In the genomic region with DNA sequence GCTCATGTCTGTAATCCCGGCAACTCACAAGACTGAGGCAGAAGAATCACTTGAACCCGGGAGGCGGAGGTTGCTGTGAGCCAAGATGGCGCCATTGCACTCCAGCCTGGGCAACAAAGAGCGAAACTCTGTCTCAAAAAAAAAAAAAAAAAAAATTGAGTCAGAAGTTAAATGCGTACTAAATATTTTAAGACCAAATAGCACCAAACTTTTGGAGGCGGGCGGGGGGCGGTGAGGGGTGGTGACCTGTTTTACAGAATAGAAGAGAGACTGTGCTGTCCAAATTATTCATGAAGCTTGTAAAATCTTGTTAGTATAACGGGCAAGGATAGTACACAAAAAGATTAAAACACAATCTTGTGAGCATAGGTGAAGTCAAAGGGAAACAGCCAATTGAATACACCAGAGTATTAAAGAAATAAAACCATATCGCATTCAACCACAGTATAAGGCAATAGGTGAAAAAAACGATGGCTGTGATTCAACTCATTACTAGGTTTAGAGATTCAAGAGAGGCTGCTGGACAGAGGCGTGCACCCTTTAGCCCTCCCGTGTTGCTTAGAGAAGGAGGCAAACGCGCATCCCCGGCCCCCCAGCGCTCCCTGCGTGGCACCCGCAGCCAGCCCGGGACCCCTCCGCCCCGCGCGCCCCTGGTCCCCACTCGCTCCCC, we compare ENCODE assay signal across 8 cellular contexts. TPM values are rescaled to one million over a fixed set of nuclear protein-coding genes. Genes with fewer than 3 reads are reported as not detected.
DNase-seq lines count a peak whose midpoint lies in the region; ATAC-seq and TF ChIP-seq lines count a peak whose summit lies in the region.

No MANE protein-coding gene starts in this region.

- no peaks in the 10 kb centered on the region for H3K27me3 ChIP-seq in gastrocnemius medialis

- H3K4me1 ChIP-seq in gastrocnemius medialis = peaks cover 9 to 10% of the 10 kb centered on the region in 2 donors

- ATAC-seq in left cardiac atrium (peak; percentile 20 to 24), gastrocnemius medialis (peak; percentile 1 to 28), GM19467 (IDR thresholded peaks at IDR 0.05; ENCODE audit: unreplicated experiment) (no peak)

- H3K36me3 ChIP-seq in gastrocnemius medialis = peaks cover 0 to 71% of the 10 kb centered on the region in 2 donors

- no peaks in the 10 kb centered on the region for H3K27me3 Mint-ChIP-seq in activated T-helper 1 cell treated with anti-CD3 and anti-CD28 coated beads, Interleukin-12 subunit alpha, Interleukin-12 subunit beta, Interleukin-2, Interleukin-4 antibody, amounts not matched to agents 30 ng/mL and 10 ng/mL and 1 ng/mL, durations not matched to agents 14 hours and 24 hours and 36 hours (ENCODE audit: insufficient read depth)

- intact Hi-C loops in activated T-helper 1 cell treated with anti-CD3 and anti-CD28 coated beads, Interleukin-12 subunit alpha, Interleukin-12 subunit beta, Interleukin-2, Interleukin-4 antibody, amounts not matched to agents 30 ng/mL and 10 ng/mL and 1 ng/mL, durations not matched to agents 14 hours and 24 hours and 36 hours (cut with micrococcal nuclease) = loop anchor here (1.0 to 2.0 kb wide), 10 partner anchors 49 to 369 kb away; a partner anchor contains a TSS
- intact Hi-C loops in left cardiac atrium (cut with DNase I) = loop anchor here in 1 of 2 donors (2.0 kb wide), 1 partner anchor 49 kb away; a partner anchor contains a TSS
- intact Hi-C loops in gastrocnemius medialis (cut with DNase I; ENCODE audit: low total_unique reads) = loop anchor here (1.0 to 2.0 kb wide), 7 partner anchors 49 to 369 kb away; a partner anchor contains a TSS

- peak overlapping the region; percentile 74 to 98 (median 91) for H3K4me3 ChIP-seq in gastrocnemius medialis

- peak overlapping the region; percentile 88 to 98 (median 95) for H3K27ac ChIP-seq in gastrocnemius medialis

- TF ChIP-seq CTCF in gastrocnemius medialis (IDR thresholded peaks at IDR 0.05 in 4 of 5, conservative IDR thresholded peaks at IDR 0.05 in 1 of 5) (no peak), GM13976 (IDR thresholded peaks at IDR 0.05; ENCODE audit: borderline replicate concordance, control extremely low read depth, extremely low read depth, insufficient read depth, missing control alignments) (no peak)

- in situ Hi-C loops in gastrocnemius medialis (cut with MboI; ENCODE audit: low sequenced_read_pairs in 4 of 4) (loop anchor here in 2 of 4 donors (5.0 kb wide), 1 partner anchor 47 kb away; a partner anchor contains a TSS), GM13976 (cut with MboI; ENCODE audit: low sequenced_read_pairs, unreplicated experiment) (no loop called here), KBM-7 (cut with MboI; ENCODE audit: low pct_unique_long_range_greater_than_20kb, low sequenced_read_pairs) (no loop called here)

- peaks cover 64% of the 10 kb centered on the region for H3K9me3 Mint-ChIP-seq in activated T-helper 1 cell treated with anti-CD3 and anti-CD28 coated beads, Interleukin-12 subunit alpha, Interleukin-12 subunit beta, Interleukin-2, Interleukin-4 antibody, amounts not matched to agents 30 ng/mL and 10 ng/mL and 1 ng/mL, durations not matched to agents 14 hours and 24 hours and 36 hours

- peaks cover 0 to 61% (median 29%) of the 10 kb centered on the region in 3 donors for H3K9me3 ChIP-seq in gastrocnemius medialis

- H3K27ac Mint-ChIP-seq in activated T-helper 1 cell treated with anti-CD3 and anti-CD28 coated beads, Interleukin-12 subunit alpha, Interleukin-12 subunit beta, Interleukin-2, Interleukin-4 antibody, amounts not matched to agents 30 ng/mL and 10 ng/mL and 1 ng/mL, durations not matched to agents 14 hours and 24 hours and 36 hours = peak overlapping the region; percentile 98

- peak overlapping the region; percentile 94 for H3K4me3 Mint-ChIP-seq in activated T-helper 1 cell treated with anti-CD3 and anti-CD28 coated beads, Interleukin-12 subunit alpha, Interleukin-12 subunit beta, Interleukin-2, Interleukin-4 antibody, amounts not matched to agents 30 ng/mL and 10 ng/mL and 1 ng/mL, durations not matched to agents 14 hours and 24 hours and 36 hours

- no peak for TF ChIP-seq POLR2A in gastrocnemius medialis (IDR thresholded peaks at IDR 0.05)

- peaks cover 21% of the 10 kb centered on the region for H3K4me1 Mint-ChIP-seq in activated T-helper 1 cell treated with anti-CD3 and anti-CD28 coated beads, Interleukin-12 subunit alpha, Interleukin-12 subunit beta, Interleukin-2, Interleukin-4 antibody, amounts not matched to agents 30 ng/mL and 10 ng/mL and 1 ng/mL, durations not matched to agents 14 hours and 24 hours and 36 hours (ENCODE audit: low read depth)

- peak; percentile 58 for DNase-seq in ELR (ENCODE audit: low read depth)
- DNase-seq in HT1080 (ENCODE audit: low read depth) = peak; percentile 2
- no peak for DNase-seq in activated T-helper 1 cell treated with anti-CD3 and anti-CD28 coated beads, Interleukin-12 subunit alpha, Interleukin-12 subunit beta, Interleukin-2, Interleukin-4 antibody, amounts not matched to agents 30 ng/mL and 10 ng/mL and 1 ng/mL, durations not matched to agents 14 hours and 24 hours and 36 hours (ENCODE audit: low spot score)
- no peak for DNase-seq in left cardiac atrium
- peak in 1 of 2 donors; percentile 1 for DNase-seq in gastrocnemius medialis
- no peak for DNase-seq in GM13976 (ENCODE audit: low spot score)
- DNase-seq in KBM-7 = no peak

- H3K36me3 Mint-ChIP-seq in activated T-helper 1 cell treated with anti-CD3 and anti-CD28 coated beads, Interleukin-12 subunit alpha, Interleukin-12 subunit beta, Interleukin-2, Interleukin-4 antibody, amounts not matched to agents 30 ng/mL and 10 ng/mL and 1 ng/mL, durations not matched to agents 14 hours and 24 hours and 36 hours (ENCODE audit: low read depth) = peaks cover 38% of the 10 kb centered on the region

RNA-seq across cellular contexts. Expression of a gene that starts 0.6 kb away (rescaled TPM):
- 0.30 and 0.37 TPM in 2 replicates for total RNA-seq in HT1080 (2014; rRNA removed; shearing (Covaris generic))
- polyA plus RNA-seq in HT1080 (2015; cell fraction: cytosol; rRNA removed) = 0.19 and 0.20 TPM in 2 replicates
- polyA plus RNA-seq in HT1080 (2015; cell fraction: nucleus; rRNA removed) = 1.3 TPM in 2 replicates
- total RNA-seq in activated T-helper 1 cell treated with anti-CD3 and anti-CD28 coated beads, Interleukin-12 subunit alpha, Interleukin-12 subunit beta, Interleukin-2, Interleukin-4 antibody, amounts not matched to agents 30 ng/mL and 10 ng/mL and 1 ng/mL, durations not matched to agents 14 hours and 24 hours and 36 hours = 2.3 and 2.4 TPM in 2 replicates
- total RNA-seq in left cardiac atrium (1 to 10 TPM; 1.2 to 1.3 TPM), gastrocnemius medialis (1 to 10 TPM in 1 of 4 donors, under 1 TPM in 3; 0.19 to 1.5 (median 0.51) TPM)

RNA-seq across cellular contexts. Expression of a gene that starts 0.9 kb away (rescaled TPM):
- total RNA-seq in HT1080 (2014; rRNA removed; shearing (Covaris generic)) = 0.50 and 0.59 TPM in 2 replicates
- 0.26 and 0.63 TPM in 2 replicates for polyA plus RNA-seq in HT1080 (2015; cell fraction: cytosol; rRNA removed)
- polyA plus RNA-seq in HT1080 (2015; cell fraction: nucleus; rRNA removed) = 2.2 and 2.4 TPM in 2 replicates
- total RNA-seq in activated T-helper 1 cell treated with anti-CD3 and anti-CD28 coated beads, Interleukin-12 subunit alpha, Interleukin-12 subunit beta, Interleukin-2, Interleukin-4 antibody, amounts not matched to agents 30 ng/mL and 10 ng/mL and 1 ng/mL, durations not matched to agents 14 hours and 24 hours and 36 hours = 5.1 and 6.4 TPM in 2 replicates
- total RNA-seq in left cardiac atrium (10 to 100 TPM in 1 of 2 donors, 1 to 10 TPM in 1; 5.8 to 10.2 TPM), gastrocnemius medialis (1 to 10 TPM; 3.0 to 8.3 (median 4.3) TPM)

RNA-seq across cellular contexts. Expression of a gene that starts 48.8 kb away (rescaled TPM):
- total RNA-seq in HT1080 (2014; rRNA removed; shearing (Covaris generic)) = 14.9 and 15.2 TPM in 2 replicates
- 8.2 and 11.4 TPM in 2 replicates for polyA plus RNA-seq in HT1080 (2015; cell fraction: cytosol; rRNA removed)
- 11.8 and 13.6 TPM in 2 replicates for polyA plus RNA-seq in HT1080 (2015; cell fraction: nucleus; rRNA removed)
- total RNA-seq in activated T-helper 1 cell treated with anti-CD3 and anti-CD28 coated beads, Interleukin-12 subunit alpha, Interleukin-12 subunit beta, Interleukin-2, Interleukin-4 antibody, amounts not matched to agents 30 ng/mL and 10 ng/mL and 1 ng/mL, durations not matched to agents 14 hours and 24 hours and 36 hours = 15.0 and 15.1 TPM in 2 replicates
- 10 to 100 TPM in 1 of 2 donors, 1 to 10 TPM in 1; 7.4 to 10.6 TPM for total RNA-seq in left cardiac atrium
- 10 to 100 TPM in 2 of 4 donors, 1 to 10 TPM in 2; 5.4 to 14.5 (median 9.0) TPM for total RNA-seq in gastrocnemius medialis

RNA-seq across cellular contexts. Expression of a gene that starts 51.8 kb away (rescaled TPM):
- 27.2 and 33.3 TPM in 2 replicates for total RNA-seq in HT1080 (2014; rRNA removed; shearing (Covaris generic))
- 4.3 and 7.5 TPM in 2 replicates for polyA plus RNA-seq in HT1080 (2015; cell fraction: cytosol; rRNA removed)
- polyA plus RNA-seq in HT1080 (2015; cell fraction: nucleus; rRNA removed) = 11.2 and 12.6 TPM in 2 replicates
- total RNA-seq in activated T-helper 1 cell treated with anti-CD3 and anti-CD28 coated beads, Interleukin-12 subunit alpha, Interleukin-12 subunit beta, Interleukin-2, Interleukin-4 antibody, amounts not matched to agents 30 ng/mL and 10 ng/mL and 1 ng/mL, durations not matched to agents 14 hours and 24 hours and 36 hours = 16.7 and 21.5 TPM in 2 replicates
- 10 to 100 TPM; 10.4 to 12.4 TPM for total RNA-seq in left cardiac atrium
- total RNA-seq in gastrocnemius medialis = 1 to 10 TPM; 3.8 to 8.9 (median 4.3) TPM

Comparison
In these comparisons a context has a peak if more than half of its experiments do, and no peak if none do; other contexts are left out.
1. DNase-seq: peak in ELR (single experiment) and HT1080 (single experiment); none in activated T-helper 1 cell treated with anti-CD3 and anti-CD28 coated beads, Interleukin-12 subunit alpha, Interleukin-12 subunit beta, Interleukin-2, Interleukin-4 antibody, amounts not matched to agents 30 ng/mL and 10 ng/mL and 1 ng/mL, durations not matched to agents 14 hours and 24 hours and 36 hours (single experiment), left cardiac atrium (single experiment), GM13976 (single experiment) and KBM-7 (single experiment).